12 cellular contexts compared by ENCODE assay signal in genomic region chr1:184297244-184297750, GRCh38.
DNase-seq lines count a peak whose midpoint lies in the region; FAIRE-seq and TF ChIP-seq lines count a peak whose summit lies in the region.
"Had no signal": no experiment of that assay in that cellular context is flagged by ENCODE, and none has a peak within 500 bp of the region (broad histone marks: within the 10 kb centered on the region; RNA-seq: fewer than 3 reads in every experiment).

No MANE protein-coding gene starts in this region.

- FAIRE-seq in frontal cortex (lab: Jason Lieb, UNC): no peak
- no peak for FAIRE-seq in GM19239 (lab: Jason Lieb, UNC)
- FAIRE-seq: GM18507 had no signal

- H3K4me1 ChIP-seq in BLaER1 treated with 17β-estradiol and CSF1 and Interleukin-3, amounts not matched to agents 10 nM and 100 nM: peaks cover 6 to 25% (median 15%) of the 10 kb centered on the region in 10 experiments; a peak in 19 of 20 replicates
- H3K4me1 ChIP-seq in adipocyte (ENCODE audit: control insufficient read depth, insufficient read depth, low read length) (peaks cover 33% of the 10 kb centered on the region), spleen (peaks cover 13 to 52% (median 31%) of the 10 kb centered on the region in 6 donors)

- WGBS in spleen, 5 donors: 44 to 71% (median 64%) methylated on average over 3 of the region's 3 CpGs

- no peak overlapping the region for H3K27ac ChIP-seq in BLaER1 treated with 17β-estradiol and CSF1 and Interleukin-3, amounts not matched to agents 10 nM and 100 nM
- H3K27ac ChIP-seq in spleen: peak overlapping the region; percentile 31 to 84 (median 79)

- intact Hi-C loops in spleen (cut with DNase I; ENCODE audit: low total_unique reads): no loop called here

- H3K9ac ChIP-seq in BLaER1 treated with 17β-estradiol and CSF1 and Interleukin-3, amounts not matched to agents 10 nM and 100 nM: no peak overlapping the region
- H3K9ac ChIP-seq in adipocyte (ENCODE audit: low read length): no peak overlapping the region

- no peaks in the 10 kb centered on the region for H4K20me1 ChIP-seq in BLaER1 treated with 17β-estradiol and CSF1 and Interleukin-3, amounts not matched to agents 10 nM and 100 nM

- peaks cover 4 to 14% (median 6%) of the 10 kb centered on the region in 11 experiments; a peak in 21 of 22 replicates for H3K9me3 ChIP-seq in BLaER1 treated with 17β-estradiol and CSF1 and Interleukin-3, amounts not matched to agents 10 nM and 100 nM (replicated peaks in 1 of 11)
- H3K9me3 ChIP-seq in adipocyte (ENCODE audit: control insufficient read depth, low read length): peaks cover 4% of the 10 kb centered on the region
- no peaks in the 10 kb centered on the region for H3K9me3 ChIP-seq in spleen

- H3K36me3 ChIP-seq in BLaER1 treated with 17β-estradiol and CSF1 and Interleukin-3, amounts not matched to agents 10 nM and 100 nM: no peaks in the 10 kb centered on the region
- H3K36me3 ChIP-seq in adipocyte (ENCODE audit: control insufficient read depth, insufficient read depth, low read length, severe bottlenecking) (no peaks in the 10 kb centered on the region), spleen (no peaks in the 10 kb centered on the region)

- TF ChIP-seq POLR2A in spleen (IDR thresholded peaks at IDR 0.05): no peak

- no peaks in the 10 kb centered on the region for H3K27me3 ChIP-seq in BLaER1 treated with 17β-estradiol and CSF1 and Interleukin-3, amounts not matched to agents 10 nM and 100 nM
- H3K27me3 ChIP-seq in adipocyte (replicated peaks; ENCODE audit: control insufficient read depth, insufficient read depth, low read length): no peaks in the 10 kb centered on the region
- no peaks in the 10 kb centered on the region for H3K27me3 ChIP-seq in spleen (replicated peaks in 1 of 7)

- H3K4me2 ChIP-seq in BLaER1 treated with 17β-estradiol and CSF1 and Interleukin-3, amounts not matched to agents 10 nM and 100 nM: peak overlapping the region in 9 of 11 experiments; percentile 23 to 58 (median 43); a peak in 13 of 22 replicates

- TF ChIP-seq CTCF in spleen (IDR thresholded peaks at IDR 0.05 in 8 of 11, conservative IDR thresholded peaks at IDR 0.05 in 3 of 11): no peak

- no peak for DNase-seq in adipocyte (ENCODE audit: low read depth)
- peak; percentile 17 for DNase-seq in iris pigment epithelial cell (ENCODE audit: low read depth)
- no peak for DNase-seq in spleen
- DNase-seq in SHP77 (lab: John Stamatoyannopoulos, UW): no peak
- DNase-seq in frontal cortex (ENCODE audit: low spot score in 2 of 2): no peak
- no peak for DNase-seq in ureter (ENCODE audit: low spot score)
- DNase-seq in GM19239 (ENCODE audit: insufficient read length, low spot score): no peak
- DNase-seq: activated effector memory CD4-positive, alpha-beta T cell treated with anti-CD3 and anti-CD28 coated beads, Interleukin-2, amount 50 U/mL, for 16 hours; NCI-H1436; PC-3 had no signal

- H3K4me3 ChIP-seq in BLaER1 treated with 17β-estradiol and CSF1 and Interleukin-3, amounts not matched to agents 10 nM and 100 nM: no peak overlapping the region
- peak overlapping the region; percentile 23 for H3K4me3 ChIP-seq in adipocyte (ENCODE audit: low read length)
- H3K4me3 ChIP-seq in spleen: no peak overlapping the region

Comparison
In these comparisons a context has a peak if more than half of its experiments do, and no peak if none do; other contexts are left out.
1. H3K27ac ChIP-seq: peak in spleen (8 of 8); none in BLaER1 treated with 17β-estradiol and CSF1 and Interleukin-3, amounts not matched to agents 10 nM and 100 nM (0 of 11).